8 cellular contexts compared by ENCODE assay signal in genomic region chr16:13892301-13892700, GRCh38.
"Had no signal": no experiment of that assay in that cellular context is flagged by ENCODE, and none has a peak within 500 bp of the region (broad histone marks: within the 10 kb centered on the region; RNA-seq: fewer than 3 reads in every experiment).

No MANE protein-coding gene starts in this region.

- H3K4me1 ChIP-seq: HAP-1 had no signal

- H3K9me3 ChIP-seq: HAP-1 had no signal

- H2AFZ ChIP-seq: GM23338 had no signal

- H3K4me3 ChIP-seq: GM23338, HAP-1 had no signal

- ATAC-seq: GM23338, HCT116 had no signal

- H3K4me2 ChIP-seq: GM23338 had no signal

- FAIRE-seq: H1, H54, HTR-8/SVneo had no signal

- DNase-seq: HFFc6, KBM-7 had no signal

- H3K36me3 ChIP-seq: HAP-1 had no signal
